ENCODE assay signal across 2 cellular contexts in genomic region chr7:50699143-50699542, GRCh38.
TF ChIP-seq lines count a peak whose summit lies in the region.

No MANE protein-coding gene starts in this region.

TF ChIP-seq in IMR-90, 13 proteins besides CTCF, POLR2A, EP300 and RAD21:
- TF ChIP-seq MAZ (IDR thresholded peaks at IDR 0.05; ENCODE audit: borderline replicate concordance, low read depth, low read length) (no peak), NFE2L2 (IDR thresholded peaks at IDR 0.05; ENCODE audit: low read depth, low read length) (no peak), CEBPB (IDR thresholded peaks at IDR 0.05; ENCODE audit: low read depth, low read length) (peak; percentile 66; the same call in 1 of the 2 replicates)

TF ChIP-seq in GM12878, 131 proteins besides CTCF, POLR2A, EP300 and RAD21:
- TF ChIP-seq HDGF (IDR thresholded peaks at IDR 0.05): no peak
- no peak for TF ChIP-seq YBX1 (IDR thresholded peaks at IDR 0.05)
- TF ChIP-seq BMI1 (IDR thresholded peaks at IDR 0.05; ENCODE audit: borderline replicate concordance): no peak
- no peak for TF ChIP-seq PKNOX1 (IDR thresholded peaks at IDR 0.05)
- TF ChIP-seq, protein P1, sequence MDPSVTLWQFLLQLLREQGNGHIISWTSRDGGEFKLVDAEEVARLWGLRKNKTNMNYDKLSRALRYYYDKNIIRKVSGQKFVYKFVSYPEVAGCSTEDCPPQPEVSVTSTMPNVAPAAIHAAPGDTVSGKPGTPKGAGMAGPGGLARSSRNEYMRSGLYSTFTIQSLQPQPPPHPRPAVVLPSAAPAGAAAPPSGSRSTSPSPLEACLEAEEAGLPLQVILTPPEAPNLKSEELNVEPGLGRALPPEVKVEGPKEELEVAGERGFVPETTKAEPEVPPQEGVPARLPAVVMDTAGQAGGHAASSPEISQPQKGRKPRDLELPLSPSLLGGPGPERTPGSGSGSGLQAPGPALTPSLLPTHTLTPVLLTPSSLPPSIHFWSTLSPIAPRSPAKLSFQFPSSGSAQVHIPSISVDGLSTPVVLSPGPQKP (IDR thresholded peaks at IDR 0.05; ENCODE audit: low read depth, low read length): no peak
